In the genomic region with DNA sequence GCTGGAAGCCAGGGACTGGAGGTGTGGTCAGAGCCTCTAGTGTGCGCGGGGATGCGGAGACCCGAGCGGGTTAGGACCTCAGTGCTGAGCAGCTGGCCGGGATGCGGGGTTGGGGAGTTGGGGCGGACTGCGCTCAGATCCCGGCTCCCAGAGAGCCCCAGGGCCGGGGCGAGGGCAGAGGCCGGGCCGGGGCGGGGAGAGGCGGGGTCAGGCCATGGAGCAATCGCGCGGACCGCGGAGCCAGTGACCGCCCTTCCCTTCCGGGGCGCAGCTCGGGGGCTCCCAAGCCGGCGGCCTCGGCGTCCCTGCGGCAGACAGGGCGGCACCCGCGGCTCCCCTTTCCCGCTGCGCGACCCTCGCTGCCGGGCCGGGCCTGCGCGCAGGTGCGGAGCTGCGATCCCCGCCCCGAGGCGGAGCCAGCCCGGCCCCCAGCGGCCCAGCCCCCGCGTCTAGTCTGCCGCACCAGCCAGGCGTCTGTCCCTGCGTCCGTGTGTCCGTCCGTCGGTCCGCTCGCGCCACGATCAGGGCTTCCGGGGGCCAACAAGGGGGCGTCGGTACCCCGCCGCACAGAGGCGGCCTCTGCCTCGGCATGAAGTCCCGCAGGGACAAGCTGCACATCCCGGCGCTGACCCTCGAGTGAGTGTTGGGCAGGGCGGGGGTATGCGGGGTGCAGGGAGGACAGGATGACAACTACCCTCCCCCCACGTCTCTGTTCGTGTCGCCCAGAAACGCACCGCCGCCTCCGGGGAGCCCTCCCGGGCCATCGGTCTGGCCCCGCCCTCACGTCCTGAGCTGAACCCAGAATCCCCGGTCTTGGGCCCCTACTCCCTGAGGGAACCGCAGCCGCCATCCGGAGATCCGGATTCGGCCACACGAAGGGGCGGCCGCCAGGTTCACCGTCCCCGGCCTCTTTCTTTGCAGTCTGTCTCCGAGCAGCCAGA, we compare ENCODE assay signal across 8 cellular contexts. TPM values are rescaled to one million over a fixed set of nuclear protein-coding genes. Genes with fewer than 3 reads are reported as not detected.
DNase-seq lines count a peak whose midpoint lies in the region; ATAC-seq and TF ChIP-seq lines count a peak whose summit lies in the region.

No MANE protein-coding gene starts in this region.

- peak; percentile 57 for DNase-seq in GM12865 (ENCODE audit: low read depth)
- peak; percentile 25 for DNase-seq in MV-4-11 (lab: John Stamatoyannopoulos, UW)
- peak; percentile 67 for DNase-seq in activated naive CD4-positive, alpha-beta T cell treated with Interleukin-2 at 50 U/mL for 16 hours
- peak; percentile 91 for DNase-seq in cardiac septum (ENCODE audit: low spot score)

- no peaks in the 10 kb centered on the region for H3K9me3 ChIP-seq in parathyroid adenoma (ENCODE audit: control insufficient read depth, low read length)

- peak overlapping the region; percentile 84 for H3K4me3 ChIP-seq in GM12865 (ENCODE audit: low read depth, low read length)
- H3K4me3 ChIP-seq in parathyroid adenoma (ENCODE audit: low read depth, low read length): peak overlapping the region; percentile 64

- no peaks in the 10 kb centered on the region for H3K27me3 ChIP-seq in parathyroid adenoma (ENCODE audit: control insufficient read depth, insufficient read depth, low read length)

- H3K79me2 ChIP-seq in parathyroid adenoma: no peaks in the 10 kb centered on the region

- peak overlapping the region; percentile 29 for H3K9ac ChIP-seq in parathyroid adenoma

- ATAC-seq in GM19328 (IDR thresholded peaks at IDR 0.05; ENCODE audit: unreplicated experiment) (no peak), GM19395 (IDR thresholded peaks at IDR 0.05; ENCODE audit: unreplicated experiment) (no peak), GM21786 (IDR thresholded peaks at IDR 0.05; ENCODE audit: unreplicated experiment) (no peak)

- H3K4me1 ChIP-seq in parathyroid adenoma: peaks cover 9% of the 10 kb centered on the region

- H3K27ac ChIP-seq in parathyroid adenoma: peak overlapping the region; percentile 42

- H2AFZ ChIP-seq in parathyroid adenoma: peak overlapping the region; percentile 89

- intact Hi-C loops in cardiac septum (cut with DNase I): loop anchor here (10.0 kb wide), 1 partner anchor 215 kb away; a partner anchor contains a TSS

- H3K36me3 ChIP-seq in parathyroid adenoma (ENCODE audit: control insufficient read depth, insufficient read depth, low read length): no peaks in the 10 kb centered on the region

- TF ChIP-seq CTCF in GM12865 (IDR thresholded peaks at IDR 0.05; ENCODE audit: insufficient read depth, low read depth, low read length, missing control alignments) (no peak), parathyroid adenoma (IDR thresholded peaks at IDR 0.05) (no peak)

- peak overlapping the region; percentile 60 for H3K4me2 ChIP-seq in parathyroid adenoma (ENCODE audit: low read length)

RNA-seq across cellular contexts. Expression of a gene that starts 12.4 kb away (rescaled TPM):
- 5.2 TPM for total RNA-seq in cardiac septum

RNA-seq across cellular contexts. Expression of a gene that starts 23.3 kb away (rescaled TPM):
- total RNA-seq in cardiac septum: 0.35 TPM

RNA-seq across cellular contexts. Expression of a gene that starts 43.0 kb away (rescaled TPM):
- total RNA-seq in cardiac septum: 28.3 TPM

Comparison
In these comparisons a context has a peak if more than half of its experiments do, and no peak if none do; other contexts are left out.
1. DNase-seq: peak in every context shown above with its lines; median percentile 91 in cardiac septum; 67 in activated naive CD4-positive, alpha-beta T cell treated with Interleukin-2 at 50 U/mL for 16 hours; 57 in GM12865; 25 in MV-4-11.